ENCODE assay signal across 1 cellular context in genomic region chr11:3217751-3218482, GRCh38.
TF ChIP-seq lines count a peak whose summit lies in the region.

No MANE protein-coding gene starts in this region.

TF ChIP-seq in HepG2, 621 proteins besides CTCF, POLR2A, EP300 and RAD21:
- no peak for TF ChIP-seq SNRNP70 (IDR thresholded peaks at IDR 0.05; ENCODE audit: low read depth, low read length)
- TF ChIP-seq CENPT (CRISPR knock-in tag; IDR thresholded peaks at IDR 0.05; ENCODE audit: low read depth), result no peak
- no peak for TF ChIP-seq ZNF33B (CRISPR knock-in tag; IDR thresholded peaks at IDR 0.05)
- no peak for TF ChIP-seq MED13 (CRISPR knock-in tag; IDR thresholded peaks at IDR 0.05)
- no peak for TF ChIP-seq ZNF432 (CRISPR knock-in tag; IDR thresholded peaks at IDR 0.05; ENCODE audit: borderline replicate concordance)
- TF ChIP-seq HNRNPK (IDR thresholded peaks at IDR 0.05; ENCODE audit: low read depth, low read length, poor library complexity, severe bottlenecking), result no peak
- TF ChIP-seq, protein P1, sequence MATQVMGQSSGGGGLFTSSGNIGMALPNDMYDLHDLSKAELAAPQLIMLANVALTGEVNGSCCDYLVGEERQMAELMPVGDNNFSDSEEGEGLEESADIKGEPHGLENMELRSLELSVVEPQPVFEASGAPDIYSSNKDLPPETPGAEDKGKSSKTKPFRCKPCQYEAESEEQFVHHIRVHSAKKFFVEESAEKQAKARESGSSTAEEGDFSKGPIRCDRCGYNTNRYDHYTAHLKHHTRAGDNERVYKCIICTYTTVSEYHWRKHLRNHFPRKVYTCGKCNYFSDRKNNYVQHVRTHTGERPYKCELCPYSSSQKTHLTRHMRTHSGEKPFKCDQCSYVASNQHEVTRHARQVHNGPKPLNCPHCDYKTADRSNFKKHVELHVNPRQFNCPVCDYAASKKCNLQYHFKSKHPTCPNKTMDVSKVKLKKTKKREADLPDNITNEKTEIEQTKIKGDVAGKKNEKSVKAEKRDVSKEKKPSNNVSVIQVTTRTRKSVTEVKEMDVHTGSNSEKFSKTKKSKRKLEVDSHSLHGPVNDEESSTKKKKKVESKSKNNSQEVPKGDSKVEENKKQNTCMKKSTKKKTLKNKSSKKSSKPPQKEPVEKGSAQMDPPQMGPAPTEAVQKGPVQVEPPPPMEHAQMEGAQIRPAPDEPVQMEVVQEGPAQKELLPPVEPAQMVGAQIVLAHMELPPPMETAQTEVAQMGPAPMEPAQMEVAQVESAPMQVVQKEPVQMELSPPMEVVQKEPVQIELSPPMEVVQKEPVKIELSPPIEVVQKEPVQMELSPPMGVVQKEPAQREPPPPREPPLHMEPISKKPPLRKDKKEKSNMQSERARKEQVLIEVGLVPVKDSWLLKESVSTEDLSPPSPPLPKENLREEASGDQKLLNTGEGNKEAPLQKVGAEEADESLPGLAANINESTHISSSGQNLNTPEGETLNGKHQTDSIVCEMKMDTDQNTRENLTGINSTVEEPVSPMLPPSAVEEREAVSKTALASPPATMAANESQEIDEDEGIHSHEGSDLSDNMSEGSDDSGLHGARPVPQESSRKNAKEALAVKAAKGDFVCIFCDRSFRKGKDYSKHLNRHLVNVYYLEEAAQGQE (IDR thresholded peaks at IDR 0.05; ENCODE audit: borderline replicate concordance in 1 of 2, low read depth in 1 of 2, low read length in 2 of 2), result no peak
- TF ChIP-seq MAFK (conservative IDR thresholded peaks at IDR 0.05 in 1 of 2, IDR thresholded peaks at IDR 0.05 in 1 of 2; ENCODE audit: low read length in 2 of 2), result no peak
- TF ChIP-seq NRL (CRISPR knock-in tag; IDR thresholded peaks at IDR 0.05; ENCODE audit: borderline replicate concordance), result no peak
- no peak for TF ChIP-seq CBX1 (IDR thresholded peaks at IDR 0.05; ENCODE audit: low read depth)
- TF ChIP-seq MLXIP (CRISPR knock-in tag; IDR thresholded peaks at IDR 0.05; ENCODE audit: borderline replicate concordance), result no peak
- no peak for TF ChIP-seq ZNF136 (CRISPR knock-in tag; IDR thresholded peaks at IDR 0.05; ENCODE audit: low read depth)
- TF ChIP-seq FOXP4 (CRISPR knock-in tag; IDR thresholded peaks at IDR 0.05), result no peak
- no peak for TF ChIP-seq ZBTB25 (CRISPR knock-in tag; IDR thresholded peaks at IDR 0.05)
- TF ChIP-seq SALL2 (CRISPR knock-in tag; IDR thresholded peaks at IDR 0.05), result no peak
- TF ChIP-seq ZNF790 (CRISPR knock-in tag; IDR thresholded peaks at IDR 0.05; ENCODE audit: borderline replicate concordance), result no peak
